8 cellular contexts compared by ENCODE assay signal in the genomic region with DNA sequence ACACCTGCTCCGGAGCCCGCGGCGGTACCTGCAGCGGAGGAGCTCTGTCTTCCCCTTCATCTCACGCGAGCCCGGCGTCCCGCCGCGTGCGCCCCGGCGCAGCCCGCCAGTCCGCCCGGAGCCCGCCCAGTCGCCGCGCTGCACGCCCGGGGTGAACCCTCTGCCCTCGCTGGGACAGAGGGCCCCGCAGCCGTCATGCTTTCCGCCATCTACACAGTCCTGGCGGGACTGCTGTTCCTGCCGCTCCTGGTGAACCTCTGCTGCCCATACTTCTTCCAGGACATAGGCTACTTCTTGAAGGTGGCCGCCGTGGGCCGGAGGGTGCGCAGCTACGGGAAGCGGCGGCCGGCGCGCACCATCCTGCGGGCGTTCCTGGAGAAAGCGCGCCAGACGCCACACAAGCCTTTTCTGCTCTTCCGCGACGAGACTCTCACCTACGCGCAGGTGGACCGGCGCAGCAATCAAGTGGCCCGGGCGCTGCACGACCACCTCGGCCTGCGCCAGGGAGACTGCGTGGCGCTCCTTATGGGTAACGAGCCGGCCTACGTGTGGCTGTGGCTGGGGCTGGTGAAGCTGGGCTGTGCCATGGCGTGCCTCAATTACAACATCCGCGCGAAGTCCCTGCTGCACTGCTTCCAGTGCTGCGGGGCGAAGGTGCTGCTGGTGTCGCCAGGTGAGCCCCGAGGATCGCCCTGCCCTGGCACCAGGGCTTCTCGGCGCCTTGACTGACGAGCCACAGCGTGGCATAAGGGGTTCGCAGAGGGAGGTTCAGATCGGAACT. TPM values are rescaled to one million over a fixed set of nuclear protein-coding genes. Genes with fewer than 3 reads are reported as not detected.
DNase-seq lines count a peak whose midpoint lies in the region; ATAC-seq, FAIRE-seq and TF ChIP-seq lines count a peak whose summit lies in the region.

No MANE protein-coding gene starts in this region.

- no peak for TF ChIP-seq CTCF in HepG2 (CRISPR knock-in tag; IDR thresholded peaks at IDR 0.05)

- no peak for FAIRE-seq in HepG2 (lab: Jason Lieb, UNC)

- H2AFZ ChIP-seq in HepG2 (ENCODE audit: low read length), result no peak overlapping the region

- H3K27me3 Mint-ChIP-seq in T-helper 17 cell, result peaks cover 54% of the 10 kb centered on the region

- no peaks in the 10 kb centered on the region for H3K36me3 Mint-ChIP-seq in T-helper 17 cell (ENCODE audit: low read depth)

- peak overlapping the region; percentile 96 for H3K4me3 Mint-ChIP-seq in T-helper 17 cell

- peaks cover 3 to 33% (median 19%) of the 10 kb centered on the region in 11 experiments; a peak in 15 of 22 replicates for H3K27me3 ChIP-seq in BLaER1 treated with 17β-estradiol and CSF1 and Interleukin-3, amounts not matched to agents 10 nM and 100 nM
- no peaks in the 10 kb centered on the region for H3K27me3 ChIP-seq in HepG2 (ENCODE audit: control insufficient read depth in 1 of 2, insufficient read depth in 2 of 2, low read length in 2 of 2)

- WGBS in HepG2 (ENCODE audit: low lambda C conversion rate), result 0% methylated on average over 4 of the region's 77 CpGs

- peaks cover 7 to 65% (median 30%) of the 10 kb centered on the region in 10 experiments; a peak in 18 of 20 replicates for H3K4me1 ChIP-seq in BLaER1 treated with 17β-estradiol and CSF1 and Interleukin-3, amounts not matched to agents 10 nM and 100 nM
- H3K4me1 ChIP-seq in HepG2 (ENCODE audit: insufficient read depth, low read length), result peaks cover 58% of the 10 kb centered on the region

- peak; percentile 11 for DNase-seq in HPDE6-E6E7 (ENCODE audit: extremely low spot score)
- DNase-seq in T-helper 17 cell, result peak in 1 of 3 donors; percentile 14
- DNase-seq in cerebellum (ENCODE audit: low spot score), result peak; percentile 36
- no peak for DNase-seq in HepG2 (ENCODE audit: low spot score)
- peak; percentile 10 to 36 for DNase-seq in stimulated activated CD8-positive, alpha-beta memory T cell treated with anti-CD3 and anti-CD28 coated beads, Interleukin-15, amount 100 ng/mL, for 48 hours (ENCODE audit: low read depth in 2 of 2)
- no peak for DNase-seq in NCI-H2196 treated with DMSO at 0.1 percent for 48 hours (lab: John Stamatoyannopoulos, UW; ENCODE audit: unreplicated experiment)

- peak overlapping the region in 4 of 11 experiments; percentile 22 to 37 (median 34); a peak in 5 of 22 replicates for H3K27ac ChIP-seq in BLaER1 treated with 17β-estradiol and CSF1 and Interleukin-3, amounts not matched to agents 10 nM and 100 nM
- H3K27ac ChIP-seq in HepG2 (ENCODE audit: extremely low read length, insufficient read depth, low read length), result peak overlapping the region; percentile 23

- H3K4me3 ChIP-seq in BLaER1 treated with 17β-estradiol and CSF1 and Interleukin-3, amounts not matched to agents 10 nM and 100 nM, result peak overlapping the region; percentile 59 to 81 (median 73)
- H3K4me3 ChIP-seq in HepG2 (replicated peaks in 1 of 3; ENCODE audit: insufficient read depth in 1 of 3, low read depth in 2 of 3, low read length in 3 of 3), result peak overlapping the region; percentile 58 to 86 (median 83)

- peaks cover 13% of the 10 kb centered on the region for H3K4me1 Mint-ChIP-seq in T-helper 17 cell

- no peak for TF ChIP-seq EP300 in HepG2 (IDR thresholded peaks at IDR 0.05; ENCODE audit: low read depth in 2 of 2, low read length in 2 of 2)
- TF ChIP-seq EP300 in HepG2 (CRISPR knock-in tag; IDR thresholded peaks at IDR 0.05; ENCODE audit: borderline replicate concordance), result no peak

- intact Hi-C loops in HepG2 (cut with micrococcal nuclease; ENCODE audit: unreplicated experiment), result loop anchor here (2.0 kb wide), 1 partner anchor 134 kb away; no protein-coding TSS in a partner anchor

- BruUV-seq in HepG2 (replicated peaks; lab: Mats Ljungman, UMichigan), result no TSS peak

- POLR2A ChIA-PET in HepG2 (lab: Yijun Ruan, JAX), result interaction anchor here (0.8 kb wide), 1 partner anchor 15 kb away, joined by 3 read pairs; no protein-coding TSS in a partner anchor

- H4K20me1 ChIP-seq in BLaER1 treated with 17β-estradiol and CSF1 and Interleukin-3, amounts not matched to agents 10 nM and 100 nM, result no peaks in the 10 kb centered on the region; a peak in 1 of 22 replicates
- no peaks in the 10 kb centered on the region for H4K20me1 ChIP-seq in HepG2 (ENCODE audit: insufficient read depth, low read length)

- in situ Hi-C loops in HepG2 (cut with HindIII; ENCODE audit: extremely low pct_ligation_motif_present, low pct_unique_long_range_greater_than_20kb), result loop anchor here (10.0 to 25.0 kb wide), 2 partner anchors 132 to 730 kb away; partner anchors contain the start of gene AP4E1

- H3K79me2 ChIP-seq in HepG2 (ENCODE audit: insufficient read depth, low read length), result peaks cover 3% of the 10 kb centered on the region

- peaks cover 0 to 6% (median 0%) of the 10 kb centered on the region in 11 experiments; a peak in 2 of 22 replicates for H3K9me3 ChIP-seq in BLaER1 treated with 17β-estradiol and CSF1 and Interleukin-3, amounts not matched to agents 10 nM and 100 nM (replicated peaks in 1 of 11)
- H3K9me3 ChIP-seq in T-helper 17 cell (ENCODE audit: control insufficient read depth, low read length, poor library complexity, severe bottlenecking), result no peaks in the 10 kb centered on the region
- H3K9me3 ChIP-seq in HepG2 (ENCODE audit: low read length), result no peaks in the 10 kb centered on the region

- TF ChIP-seq POLR2A in HepG2 (IDR thresholded peaks at IDR 0.05; ENCODE audit: insufficient read depth in 1 of 2, low read depth in 2 of 2, low read length in 2 of 2), result peak in 1 of 2 experiments; percentile 60; a peak in 2 of 4 replicates

- CTCF ChIA-PET in HepG2 (lab: Yijun Ruan, JAX; ENCODE audit: low intra/inter-chr PET ratio, low total read pairs), result interaction anchor here (1.0 to 1.7 kb wide), 2 partner anchors 133 to 726 kb away, joined by 3 to 16 read pairs; partner anchors contain the start of gene AP4E1

- peak overlapping the region; percentile 44 to 79 (median 64); a peak in 21 of 22 replicates for H3K9ac ChIP-seq in BLaER1 treated with 17β-estradiol and CSF1 and Interleukin-3, amounts not matched to agents 10 nM and 100 nM
- H3K9ac ChIP-seq in HepG2 (ENCODE audit: insufficient read depth, low read depth, low read length), result peak overlapping the region; percentile 45

- H3K4me2 ChIP-seq in BLaER1 treated with 17β-estradiol and CSF1 and Interleukin-3, amounts not matched to agents 10 nM and 100 nM, result peak overlapping the region; percentile 87 to 100 (median 96)
- peak overlapping the region; percentile 95 for H3K4me2 ChIP-seq in HepG2 (ENCODE audit: low read depth, low read length)

- H3K36me3 ChIP-seq in BLaER1 treated with 17β-estradiol and CSF1 and Interleukin-3, amounts not matched to agents 10 nM and 100 nM, result peaks cover 0 to 6% (median 0%) of the 10 kb centered on the region in 11 experiments; a peak in 3 of 22 replicates
- no peaks in the 10 kb centered on the region for H3K36me3 ChIP-seq in HepG2 (replicated peaks in 1 of 2; ENCODE audit: control insufficient read depth in 1 of 2, insufficient read depth in 2 of 2, low read length in 2 of 2)

- TF ChIP-seq RAD21 in HepG2 (CRISPR knock-in tag; IDR thresholded peaks at IDR 0.05), result no peak; the same call in 1 of the 2 replicates

- ATAC-seq in GM19351 (IDR thresholded peaks at IDR 0.05; ENCODE audit: unreplicated experiment) (peak; percentile 58), T-helper 17 cell (peak; percentile 60), HepG2 (peak; percentile 83)

- peak overlapping the region; percentile 29 for H3K27ac Mint-ChIP-seq in T-helper 17 cell

TF ChIP-seq in HepG2, 621 proteins besides CTCF, POLR2A, EP300 and RAD21 (continues in another document):
- TF ChIP-seq PBX3 (CRISPR knock-in tag; IDR thresholded peaks at IDR 0.05; ENCODE audit: borderline replicate concordance) (no peak), ZNF256 (CRISPR knock-in tag; conservative IDR thresholded peaks at IDR 0.05) (no peak)

RNA-seq across cellular contexts. Expression of gene SLC27A2, which starts 0.4 kb away (rescaled TPM):
- total RNA-seq in T-helper 17 cell (under 1 TPM; 0.30 to 0.42 TPM), cerebellum (6.4 TPM), HepG2 (2016; rRNA removed; fragmentation: Illumina TruSeq; extraction: Trizol) (12.3 and 23.4 TPM in 2 replicates)
- total RNA-seq in HepG2 (2016; cell fraction: cytosol; rRNA removed; fragmentation: Illumina TruSeq; extraction: Trizol; ENCODE audit: low read depth), result 3.2 TPM in 2 replicates
- total RNA-seq in HepG2 (2016; cell fraction: insoluble cytoplasmic fraction; rRNA removed; fragmentation: Illumina TruSeq; extraction: Trizol), result 12.5 and 24.4 TPM in 2 replicates
- total RNA-seq in HepG2 (2016; cell fraction: membrane; rRNA removed; fragmentation: Illumina TruSeq; extraction: Trizol), result 5.0 and 6.4 TPM in 2 replicates
- total RNA-seq in HepG2 (2016; cell fraction: nucleus; rRNA removed; fragmentation: Illumina TruSeq; extraction: Trizol), result 19.3 and 23.5 TPM in 2 replicates
- 14.6 and 16.0 TPM in 2 replicates for polyA plus RNA-seq in HepG2 (2011; rRNA removed)
- 10.0 and 13.4 TPM in 2 replicates for polyA plus RNA-seq in HepG2 (2011; cell fraction: cytosol; rRNA removed)
- polyA plus RNA-seq in HepG2 (2011; cell fraction: nucleus; rRNA removed), result 7.6 and 8.6 TPM in 2 replicates
- 25.5 and 34.1 TPM in 2 replicates for polyA plus RNA-seq in HepG2 (2012)
- polyA plus RNA-seq in HepG2 (2016; cell fraction: cytosol; fragmentation: Illumina TruSeq; extraction: Trizol; ENCODE audit: low read depth), result 2.2 and 2.8 TPM in 2 replicates
- 10.7 and 11.3 TPM in 2 replicates for polyA plus RNA-seq in HepG2 (2016; cell fraction: insoluble cytoplasmic fraction; fragmentation: Illumina TruSeq; extraction: Trizol; ENCODE audit: low read depth)
- polyA plus RNA-seq in HepG2 (2016; cell fraction: membrane; fragmentation: Illumina TruSeq; extraction: Trizol; ENCODE audit: low read depth), result 3.3 and 3.4 TPM in 2 replicates
- 24.6 and 25.7 TPM in 2 replicates for polyA plus RNA-seq in HepG2 (2016; cell fraction: nucleus; fragmentation: Illumina TruSeq; extraction: Trizol; ENCODE audit: insufficient read depth, low read depth)
- polyA minus RNA-seq in HepG2 (2011; rRNA and poly(A)+ RNA removed; ENCODE audit: low replicate concordance), result 33.1 and 391 TPM in 2 replicates
- polyA minus RNA-seq in HepG2 (2011; cell fraction: cytosol; rRNA and poly(A)+ RNA removed), result 18.9 and 21.0 TPM in 2 replicates
- polyA minus RNA-seq in HepG2 (2011; cell fraction: nucleus; rRNA and poly(A)+ RNA removed), result 14.8 and 15.7 TPM in 2 replicates

Comparison
In these comparisons a context has a peak if more than half of its experiments do, and no peak if none do; other contexts are left out.
1. DNase-seq: peak in HPDE6-E6E7 (single experiment), cerebellum (single experiment) and stimulated activated CD8-positive, alpha-beta memory T cell treated with anti-CD3 and anti-CD28 coated beads, Interleukin-15, amount 100 ng/mL, for 48 hours (2 of 2); none in HepG2 (single experiment) and NCI-H2196 treated with DMSO at 0.1 percent for 48 hours (single experiment).
2. Peak in every context shown above with its lines, with median percentiles within 50 percentile points of each other: ATAC-seq.